Comparison of ENCODE assay signal across 3 cellular contexts in the genomic region with DNA sequence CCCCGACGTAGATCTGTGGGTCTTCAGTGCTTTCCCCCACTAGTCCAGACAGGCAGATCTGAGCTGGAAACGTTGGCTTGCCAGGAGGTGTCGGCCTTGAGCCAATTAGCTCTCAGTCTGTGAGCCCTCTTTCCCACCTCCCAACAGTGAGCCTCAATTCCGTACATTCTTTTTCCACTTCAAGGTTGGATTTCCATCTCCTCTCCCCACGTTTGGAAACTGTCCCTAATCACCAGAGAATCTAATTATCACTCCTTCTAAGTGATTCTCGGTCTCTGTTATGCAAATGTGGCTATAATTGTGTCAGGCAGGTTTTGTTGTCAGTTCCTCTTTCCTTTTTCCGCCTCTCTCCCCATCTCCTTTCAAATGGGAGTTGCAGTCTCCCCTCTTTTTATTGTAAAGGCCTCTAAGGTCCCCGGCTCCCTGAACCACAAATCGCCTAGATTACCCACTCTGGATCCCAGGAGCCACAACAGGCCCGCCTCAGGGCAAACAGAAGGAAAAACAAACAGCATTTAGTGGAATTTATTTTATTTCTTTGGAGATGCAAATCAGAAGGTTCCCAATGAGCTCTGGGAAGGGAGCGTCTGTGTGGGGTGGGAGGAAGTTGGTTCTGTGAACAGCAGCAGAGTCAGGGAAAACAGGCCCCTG.
TF ChIP-seq lines count a peak whose summit lies in the region.

No MANE protein-coding gene starts in this region.

TF ChIP-seq in SK-N-SH, 30 proteins besides CTCF, POLR2A, EP300 and RAD21 (continued from another document):
- no peak for TF ChIP-seq RXRA (IDR thresholded peaks at IDR 0.05; ENCODE audit: borderline replicate concordance, low read depth)
- TF ChIP-seq, protein P1, sequence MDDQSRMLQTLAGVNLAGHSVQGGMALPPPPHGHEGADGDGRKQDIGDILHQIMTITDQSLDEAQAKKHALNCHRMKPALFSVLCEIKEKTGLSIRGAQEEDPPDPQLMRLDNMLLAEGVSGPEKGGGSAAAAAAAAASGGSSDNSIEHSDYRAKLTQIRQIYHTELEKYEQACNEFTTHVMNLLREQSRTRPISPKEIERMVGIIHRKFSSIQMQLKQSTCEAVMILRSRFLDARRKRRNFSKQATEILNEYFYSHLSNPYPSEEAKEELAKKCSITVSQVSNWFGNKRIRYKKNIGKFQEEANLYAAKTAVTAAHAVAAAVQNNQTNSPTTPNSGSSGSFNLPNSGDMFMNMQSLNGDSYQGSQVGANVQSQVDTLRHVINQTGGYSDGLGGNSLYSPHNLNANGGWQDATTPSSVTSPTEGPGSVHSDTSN (IDR thresholded peaks at IDR 0.05), result no peak
- TF ChIP-seq, protein P2, sequence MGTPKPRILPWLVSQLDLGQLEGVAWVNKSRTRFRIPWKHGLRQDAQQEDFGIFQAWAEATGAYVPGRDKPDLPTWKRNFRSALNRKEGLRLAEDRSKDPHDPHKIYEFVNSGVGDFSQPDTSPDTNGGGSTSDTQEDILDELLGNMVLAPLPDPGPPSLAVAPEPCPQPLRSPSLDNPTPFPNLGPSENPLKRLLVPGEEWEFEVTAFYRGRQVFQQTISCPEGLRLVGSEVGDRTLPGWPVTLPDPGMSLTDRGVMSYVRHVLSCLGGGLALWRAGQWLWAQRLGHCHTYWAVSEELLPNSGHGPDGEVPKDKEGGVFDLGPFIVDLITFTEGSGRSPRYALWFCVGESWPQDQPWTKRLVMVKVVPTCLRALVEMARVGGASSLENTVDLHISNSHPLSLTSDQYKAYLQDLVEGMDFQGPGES (IDR thresholded peaks at IDR 0.05; ENCODE audit: low read depth, low read length), result no peak
- TF ChIP-seq, protein P3, sequence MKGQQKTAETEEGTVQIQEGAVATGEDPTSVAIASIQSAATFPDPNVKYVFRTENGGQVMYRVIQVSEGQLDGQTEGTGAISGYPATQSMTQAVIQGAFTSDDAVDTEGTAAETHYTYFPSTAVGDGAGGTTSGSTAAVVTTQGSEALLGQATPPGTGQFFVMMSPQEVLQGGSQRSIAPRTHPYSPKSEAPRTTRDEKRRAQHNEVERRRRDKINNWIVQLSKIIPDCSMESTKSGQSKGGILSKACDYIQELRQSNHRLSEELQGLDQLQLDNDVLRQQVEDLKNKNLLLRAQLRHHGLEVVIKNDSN (IDR thresholded peaks at IDR 0.05; ENCODE audit: borderline replicate concordance, low read depth), result no peak
- TF ChIP-seq FOXM1 (IDR thresholded peaks at IDR 0.05; ENCODE audit: low read depth), result no peak
- no peak for TF ChIP-seq SMC3 (IDR thresholded peaks at IDR 0.05; ENCODE audit: low read depth, low read length)

TF ChIP-seq in SK-N-SH treated with all-trans-retinoic acid at 6 μM for 48 hours, 23 proteins besides CTCF, POLR2A, EP300 and RAD21 (continued from another document):
- no peak for TF ChIP-seq TOX (CRISPR knock-in tag; IDR thresholded peaks at IDR 0.05; ENCODE audit: borderline replicate concordance)
- TF ChIP-seq, protein P4, sequence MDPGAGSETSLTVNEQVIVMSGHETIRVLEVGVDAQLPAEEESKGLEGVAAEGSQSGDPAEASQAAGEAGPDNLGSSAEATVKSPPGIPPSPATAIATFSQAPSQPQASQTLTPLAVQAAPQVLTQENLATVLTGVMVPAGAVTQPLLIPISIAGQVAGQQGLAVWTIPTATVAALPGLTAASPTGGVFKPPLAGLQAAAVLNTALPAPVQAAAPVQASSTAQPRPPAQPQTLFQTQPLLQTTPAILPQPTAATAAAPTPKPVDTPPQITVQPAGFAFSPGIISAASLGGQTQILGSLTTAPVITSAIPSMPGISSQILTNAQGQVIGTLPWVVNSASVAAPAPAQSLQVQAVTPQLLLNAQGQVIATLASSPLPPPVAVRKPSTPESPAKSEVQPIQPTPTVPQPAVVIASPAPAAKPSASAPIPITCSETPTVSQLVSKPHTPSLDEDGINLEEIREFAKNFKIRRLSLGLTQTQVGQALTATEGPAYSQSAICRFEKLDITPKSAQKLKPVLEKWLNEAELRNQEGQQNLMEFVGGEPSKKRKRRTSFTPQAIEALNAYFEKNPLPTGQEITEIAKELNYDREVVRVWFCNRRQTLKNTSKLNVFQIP (CRISPR knock-in tag; IDR thresholded peaks at IDR 0.05; ENCODE audit: borderline replicate concordance, low read depth), result no peak
- no peak for TF ChIP-seq ZFP30 (CRISPR knock-in tag; IDR thresholded peaks at IDR 0.05)
- TF ChIP-seq, protein P5, sequence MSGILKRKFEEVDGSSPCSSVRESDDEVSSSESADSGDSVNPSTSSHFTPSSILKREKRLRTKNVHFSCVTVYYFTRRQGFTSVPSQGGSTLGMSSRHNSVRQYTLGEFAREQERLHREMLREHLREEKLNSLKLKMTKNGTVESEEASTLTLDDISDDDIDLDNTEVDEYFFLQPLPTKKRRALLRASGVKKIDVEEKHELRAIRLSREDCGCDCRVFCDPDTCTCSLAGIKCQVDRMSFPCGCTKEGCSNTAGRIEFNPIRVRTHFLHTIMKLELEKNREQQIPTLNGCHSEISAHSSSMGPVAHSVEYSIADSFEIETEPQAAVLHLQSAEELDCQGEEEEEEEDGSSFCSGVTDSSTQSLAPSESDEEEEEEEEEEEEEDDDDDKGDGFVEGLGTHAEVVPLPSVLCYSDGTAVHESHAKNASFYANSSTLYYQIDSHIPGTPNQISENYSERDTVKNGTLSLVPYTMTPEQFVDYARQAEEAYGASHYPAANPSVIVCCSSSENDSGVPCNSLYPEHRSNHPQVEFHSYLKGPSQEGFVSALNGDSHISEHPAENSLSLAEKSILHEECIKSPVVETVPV (CRISPR knock-in tag; IDR thresholded peaks at IDR 0.05), result no peak
- TF ChIP-seq BACH2 (CRISPR knock-in tag; IDR thresholded peaks at IDR 0.05; ENCODE audit: borderline replicate concordance), result no peak
- TF ChIP-seq ISL1 (CRISPR knock-in tag; IDR thresholded peaks at IDR 0.05), result no peak
- TF ChIP-seq SNAI2 (CRISPR knock-in tag; IDR thresholded peaks at IDR 0.05), result no peak
- TF ChIP-seq, protein P6, sequence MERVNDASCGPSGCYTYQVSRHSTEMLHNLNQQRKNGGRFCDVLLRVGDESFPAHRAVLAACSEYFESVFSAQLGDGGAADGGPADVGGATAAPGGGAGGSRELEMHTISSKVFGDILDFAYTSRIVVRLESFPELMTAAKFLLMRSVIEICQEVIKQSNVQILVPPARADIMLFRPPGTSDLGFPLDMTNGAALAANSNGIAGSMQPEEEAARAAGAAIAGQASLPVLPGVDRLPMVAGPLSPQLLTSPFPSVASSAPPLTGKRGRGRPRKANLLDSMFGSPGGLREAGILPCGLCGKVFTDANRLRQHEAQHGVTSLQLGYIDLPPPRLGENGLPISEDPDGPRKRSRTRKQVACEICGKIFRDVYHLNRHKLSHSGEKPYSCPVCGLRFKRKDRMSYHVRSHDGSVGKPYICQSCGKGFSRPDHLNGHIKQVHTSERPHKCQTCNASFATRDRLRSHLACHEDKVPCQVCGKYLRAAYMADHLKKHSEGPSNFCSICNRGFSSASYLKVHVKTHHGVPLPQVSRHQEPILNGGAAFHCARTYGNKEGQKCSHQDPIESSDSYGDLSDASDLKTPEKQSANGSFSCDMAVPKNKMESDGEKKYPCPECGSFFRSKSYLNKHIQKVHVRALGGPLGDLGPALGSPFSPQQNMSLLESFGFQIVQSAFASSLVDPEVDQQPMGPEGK (CRISPR knock-in tag; IDR thresholded peaks at IDR 0.05; ENCODE audit: borderline replicate concordance), result no peak
- TF ChIP-seq GLIS3 (CRISPR knock-in tag; IDR thresholded peaks at IDR 0.05), result no peak
- TF ChIP-seq, protein P7, sequence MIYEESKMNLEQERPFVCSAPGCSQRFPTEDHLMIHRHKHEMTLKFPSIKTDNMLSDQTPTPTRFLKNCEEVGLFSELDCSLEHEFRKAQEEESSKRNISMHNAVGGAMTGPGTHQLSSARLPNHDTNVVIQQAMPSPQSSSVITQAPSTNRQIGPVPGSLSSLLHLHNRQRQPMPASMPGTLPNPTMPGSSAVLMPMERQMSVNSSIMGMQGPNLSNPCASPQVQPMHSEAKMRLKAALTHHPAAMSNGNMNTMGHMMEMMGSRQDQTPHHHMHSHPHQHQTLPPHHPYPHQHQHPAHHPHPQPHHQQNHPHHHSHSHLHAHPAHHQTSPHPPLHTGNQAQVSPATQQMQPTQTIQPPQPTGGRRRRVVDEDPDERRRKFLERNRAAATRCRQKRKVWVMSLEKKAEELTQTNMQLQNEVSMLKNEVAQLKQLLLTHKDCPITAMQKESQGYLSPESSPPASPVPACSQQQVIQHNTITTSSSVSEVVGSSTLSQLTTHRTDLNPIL (CRISPR knock-in tag; IDR thresholded peaks at IDR 0.05; ENCODE audit: low read depth), result no peak

TF ChIP-seq in GM12878, 131 proteins besides CTCF, POLR2A, EP300 and RAD21 (continued from another document and continues in another):
- no peak for TF ChIP-seq CHD1 (IDR thresholded peaks at IDR 0.05; ENCODE audit: low read depth, low read length)
- TF ChIP-seq CBFB (IDR thresholded peaks at IDR 0.05; ENCODE audit: low read depth), result no peak
- TF ChIP-seq BRCA1 (IDR thresholded peaks at IDR 0.05; ENCODE audit: low read depth, low read length), result no peak
- no peak for TF ChIP-seq ESRRA (IDR thresholded peaks at IDR 0.05; ENCODE audit: low read length)
- no peak for TF ChIP-seq MXI1 (IDR thresholded peaks at IDR 0.05; ENCODE audit: low read depth, low read length)
- no peak for TF ChIP-seq CBX5 (IDR thresholded peaks at IDR 0.05; ENCODE audit: low read depth)
- no peak for TF ChIP-seq PAX8 (IDR thresholded peaks at IDR 0.05)
- no peak for TF ChIP-seq ZBED1 (IDR thresholded peaks at IDR 0.05; ENCODE audit: borderline replicate concordance)
- TF ChIP-seq, protein P3 (IDR thresholded peaks at IDR 0.05; ENCODE audit: borderline replicate concordance, extremely low read length, insufficient read depth, low read depth, low read length), result no peak
- TF ChIP-seq, protein P8, sequence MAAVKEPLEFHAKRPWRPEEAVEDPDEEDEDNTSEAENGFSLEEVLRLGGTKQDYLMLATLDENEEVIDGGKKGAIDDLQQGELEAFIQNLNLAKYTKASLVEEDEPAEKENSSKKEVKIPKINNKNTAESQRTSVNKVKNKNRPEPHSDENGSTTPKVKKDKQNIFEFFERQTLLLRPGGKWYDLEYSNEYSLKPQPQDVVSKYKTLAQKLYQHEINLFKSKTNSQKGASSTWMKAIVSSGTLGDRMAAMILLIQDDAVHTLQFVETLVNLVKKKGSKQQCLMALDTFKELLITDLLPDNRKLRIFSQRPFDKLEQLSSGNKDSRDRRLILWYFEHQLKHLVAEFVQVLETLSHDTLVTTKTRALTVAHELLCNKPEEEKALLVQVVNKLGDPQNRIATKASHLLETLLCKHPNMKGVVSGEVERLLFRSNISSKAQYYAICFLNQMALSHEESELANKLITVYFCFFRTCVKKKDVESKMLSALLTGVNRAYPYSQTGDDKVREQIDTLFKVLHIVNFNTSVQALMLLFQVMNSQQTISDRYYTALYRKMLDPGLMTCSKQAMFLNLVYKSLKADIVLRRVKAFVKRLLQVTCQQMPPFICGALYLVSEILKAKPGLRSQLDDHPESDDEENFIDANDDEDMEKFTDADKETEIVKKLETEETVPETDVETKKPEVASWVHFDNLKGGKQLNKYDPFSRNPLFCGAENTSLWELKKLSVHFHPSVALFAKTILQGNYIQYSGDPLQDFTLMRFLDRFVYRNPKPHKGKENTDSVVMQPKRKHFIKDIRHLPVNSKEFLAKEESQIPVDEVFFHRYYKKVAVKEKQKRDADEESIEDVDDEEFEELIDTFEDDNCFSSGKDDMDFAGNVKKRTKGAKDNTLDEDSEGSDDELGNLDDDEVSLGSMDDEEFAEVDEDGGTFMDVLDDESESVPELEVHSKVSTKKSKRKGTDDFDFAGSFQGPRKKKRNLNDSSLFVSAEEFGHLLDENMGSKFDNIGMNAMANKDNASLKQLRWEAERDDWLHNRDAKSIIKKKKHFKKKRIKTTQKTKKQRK (IDR thresholded peaks at IDR 0.05; ENCODE audit: low read depth, low read length), result no peak
- no peak for TF ChIP-seq MYC (IDR thresholded peaks at IDR 0.05; ENCODE audit: insufficient read depth, insufficient read length, insufficient replicate concordance, low read length, severe bottlenecking)
- peak; percentile 96 to 97 for TF ChIP-seq IKZF2 (IDR thresholded peaks at IDR 0.05)
- peak; percentile 58; the same call in 1 of the 2 replicates for TF ChIP-seq NBN (IDR thresholded peaks at IDR 0.05)
- TF ChIP-seq DPF2 (IDR thresholded peaks at IDR 0.05), result peak; percentile 59; the same call in 1 of the 2 replicates
- no peak for TF ChIP-seq FOS (IDR thresholded peaks at IDR 0.05; ENCODE audit: borderline replicate concordance, extremely low read depth, insufficient read length)
- no peak for TF ChIP-seq TCF7 (IDR thresholded peaks at IDR 0.05; ENCODE audit: borderline replicate concordance)
- no peak for TF ChIP-seq SRF (IDR thresholded peaks at IDR 0.05; ENCODE audit: low read depth in 2 of 2, low read length in 2 of 2)
- no peak for TF ChIP-seq SREBF1 (IDR thresholded peaks at IDR 0.05; ENCODE audit: low read length)
- no peak for TF ChIP-seq CREM (IDR thresholded peaks at IDR 0.05; ENCODE audit: low read depth)
- TF ChIP-seq, protein P9, sequence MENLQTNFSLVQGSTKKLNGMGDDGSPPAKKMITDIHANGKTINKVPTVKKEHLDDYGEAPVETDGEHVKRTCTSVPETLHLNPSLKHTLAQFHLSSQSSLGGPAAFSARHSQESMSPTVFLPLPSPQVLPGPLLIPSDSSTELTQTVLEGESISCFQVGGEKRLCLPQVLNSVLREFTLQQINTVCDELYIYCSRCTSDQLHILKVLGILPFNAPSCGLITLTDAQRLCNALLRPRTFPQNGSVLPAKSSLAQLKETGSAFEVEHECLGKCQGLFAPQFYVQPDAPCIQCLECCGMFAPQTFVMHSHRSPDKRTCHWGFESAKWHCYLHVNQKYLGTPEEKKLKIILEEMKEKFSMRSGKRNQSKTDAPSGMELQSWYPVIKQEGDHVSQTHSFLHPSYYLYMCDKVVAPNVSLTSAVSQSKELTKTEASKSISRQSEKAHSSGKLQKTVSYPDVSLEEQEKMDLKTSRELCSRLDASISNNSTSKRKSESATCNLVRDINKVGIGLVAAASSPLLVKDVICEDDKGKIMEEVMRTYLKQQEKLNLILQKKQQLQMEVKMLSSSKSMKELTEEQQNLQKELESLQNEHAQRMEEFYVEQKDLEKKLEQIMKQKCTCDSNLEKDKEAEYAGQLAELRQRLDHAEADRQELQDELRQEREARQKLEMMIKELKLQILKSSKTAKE (IDR thresholded peaks at IDR 0.05; ENCODE audit: low read depth, poor library complexity, severe bottlenecking), result no peak
- TF ChIP-seq RCOR1 (conservative IDR thresholded peaks at IDR 0.05; ENCODE audit: low read depth, low read length), result peak; percentile 77; the same call in 1 of the 2 replicates
- TF ChIP-seq BHLHE40 (IDR thresholded peaks at IDR 0.05; ENCODE audit: borderline replicate concordance in 1 of 2, low read depth in 2 of 2, low read length in 1 of 2), result peak; percentile 48 to 64
- TF ChIP-seq RAD51 (IDR thresholded peaks at IDR 0.05), result no peak
- no peak for TF ChIP-seq NRF1 (conservative IDR thresholded peaks at IDR 0.05; ENCODE audit: low read depth, low read length)
- no peak for TF ChIP-seq SMAD5 (IDR thresholded peaks at IDR 0.05; ENCODE audit: low read depth)
- TF ChIP-seq, protein P10, sequence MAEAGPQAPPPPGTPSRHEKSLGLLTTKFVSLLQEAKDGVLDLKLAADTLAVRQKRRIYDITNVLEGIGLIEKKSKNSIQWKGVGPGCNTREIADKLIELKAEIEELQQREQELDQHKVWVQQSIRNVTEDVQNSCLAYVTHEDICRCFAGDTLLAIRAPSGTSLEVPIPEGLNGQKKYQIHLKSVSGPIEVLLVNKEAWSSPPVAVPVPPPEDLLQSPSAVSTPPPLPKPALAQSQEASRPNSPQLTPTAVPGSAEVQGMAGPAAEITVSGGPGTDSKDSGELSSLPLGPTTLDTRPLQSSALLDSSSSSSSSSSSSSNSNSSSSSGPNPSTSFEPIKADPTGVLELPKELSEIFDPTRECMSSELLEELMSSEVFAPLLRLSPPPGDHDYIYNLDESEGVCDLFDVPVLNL (IDR thresholded peaks at IDR 0.05; ENCODE audit: low read depth, low read length), result no peak
